ENCODE assay signal across 1 cellular context in the genomic region with DNA sequence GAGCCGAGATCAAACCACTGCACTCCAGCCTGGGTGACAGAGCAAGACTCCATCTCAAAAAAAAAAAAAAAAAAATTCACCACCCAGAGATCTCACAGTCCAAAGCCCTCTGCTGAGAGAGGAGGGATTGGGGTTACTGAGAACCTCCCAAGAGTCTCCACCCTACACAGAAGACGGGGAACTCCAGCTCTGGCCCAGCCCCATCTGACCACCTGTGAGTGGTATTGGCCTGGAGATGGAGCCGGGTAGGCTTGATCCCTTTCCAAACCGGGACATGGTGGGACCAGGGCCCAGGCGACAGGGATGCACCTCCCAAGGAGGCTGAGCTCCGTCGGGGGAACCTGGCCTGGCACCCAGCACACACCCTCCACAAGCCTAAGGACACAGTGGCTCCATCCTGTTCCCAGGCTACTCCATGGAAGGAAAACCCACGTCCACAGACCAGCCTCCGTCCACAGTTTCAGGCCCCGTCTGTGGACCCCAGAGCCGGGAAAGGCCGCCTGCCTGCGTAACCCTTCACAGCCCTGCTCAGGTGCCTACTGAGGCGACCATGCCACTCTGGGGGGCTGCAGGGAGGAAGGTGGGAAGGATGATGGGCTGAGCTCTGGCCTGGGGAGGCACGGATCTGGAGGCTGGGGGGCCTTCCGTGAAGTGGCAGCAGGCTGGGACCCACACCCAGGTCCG.
TF ChIP-seq lines count a peak whose summit lies in the region.

No MANE protein-coding gene starts in this region.

TF ChIP-seq in GM12878, 131 proteins besides CTCF, POLR2A, EP300 and RAD21:
- TF ChIP-seq NBN (IDR thresholded peaks at IDR 0.05) (peak; percentile 38; the same call in 1 of the 2 replicates), MXI1 (IDR thresholded peaks at IDR 0.05; ENCODE audit: low read depth, low read length) (no peak), SRF (IDR thresholded peaks at IDR 0.05; ENCODE audit: low read depth in 2 of 2, low read length in 2 of 2) (no peak), YY1 (IDR thresholded peaks at IDR 0.05; ENCODE audit: low read depth, low read length) (no peak), IRF4 (IDR thresholded peaks at IDR 0.05; ENCODE audit: low read depth, low read length) (no peak), FOXK2 (IDR thresholded peaks at IDR 0.05) (peak; percentile 38; the same call in 1 of the 2 replicates), ZNF384 (IDR thresholded peaks at IDR 0.05; ENCODE audit: borderline replicate concordance, low read depth, low read length) (peak; percentile 31; the same call in 1 of the 2 replicates), MYB (IDR thresholded peaks at IDR 0.05; ENCODE audit: borderline replicate concordance, low read depth, low read length) (no peak), ATF7 (IDR thresholded peaks at IDR 0.05; ENCODE audit: low read depth) (peak; percentile 73), IKZF1 (conservative IDR thresholded peaks at IDR 0.05) (0 out of 2 replicates have a peak, but pooled peaks have one; percentile 25), EZH2 (IDR thresholded peaks at IDR 0.05; ENCODE audit: borderline replicate concordance, control insufficient read depth, low read depth, low read length) (no peak), SMARCA5 (IDR thresholded peaks at IDR 0.05) (no peak), IKZF2 (IDR thresholded peaks at IDR 0.05) (0 out of 4 replicates have a peak, but pooled peaks of 1 of the 2 experiments have one; percentile 19)
- TF ChIP-seq, protein P1, sequence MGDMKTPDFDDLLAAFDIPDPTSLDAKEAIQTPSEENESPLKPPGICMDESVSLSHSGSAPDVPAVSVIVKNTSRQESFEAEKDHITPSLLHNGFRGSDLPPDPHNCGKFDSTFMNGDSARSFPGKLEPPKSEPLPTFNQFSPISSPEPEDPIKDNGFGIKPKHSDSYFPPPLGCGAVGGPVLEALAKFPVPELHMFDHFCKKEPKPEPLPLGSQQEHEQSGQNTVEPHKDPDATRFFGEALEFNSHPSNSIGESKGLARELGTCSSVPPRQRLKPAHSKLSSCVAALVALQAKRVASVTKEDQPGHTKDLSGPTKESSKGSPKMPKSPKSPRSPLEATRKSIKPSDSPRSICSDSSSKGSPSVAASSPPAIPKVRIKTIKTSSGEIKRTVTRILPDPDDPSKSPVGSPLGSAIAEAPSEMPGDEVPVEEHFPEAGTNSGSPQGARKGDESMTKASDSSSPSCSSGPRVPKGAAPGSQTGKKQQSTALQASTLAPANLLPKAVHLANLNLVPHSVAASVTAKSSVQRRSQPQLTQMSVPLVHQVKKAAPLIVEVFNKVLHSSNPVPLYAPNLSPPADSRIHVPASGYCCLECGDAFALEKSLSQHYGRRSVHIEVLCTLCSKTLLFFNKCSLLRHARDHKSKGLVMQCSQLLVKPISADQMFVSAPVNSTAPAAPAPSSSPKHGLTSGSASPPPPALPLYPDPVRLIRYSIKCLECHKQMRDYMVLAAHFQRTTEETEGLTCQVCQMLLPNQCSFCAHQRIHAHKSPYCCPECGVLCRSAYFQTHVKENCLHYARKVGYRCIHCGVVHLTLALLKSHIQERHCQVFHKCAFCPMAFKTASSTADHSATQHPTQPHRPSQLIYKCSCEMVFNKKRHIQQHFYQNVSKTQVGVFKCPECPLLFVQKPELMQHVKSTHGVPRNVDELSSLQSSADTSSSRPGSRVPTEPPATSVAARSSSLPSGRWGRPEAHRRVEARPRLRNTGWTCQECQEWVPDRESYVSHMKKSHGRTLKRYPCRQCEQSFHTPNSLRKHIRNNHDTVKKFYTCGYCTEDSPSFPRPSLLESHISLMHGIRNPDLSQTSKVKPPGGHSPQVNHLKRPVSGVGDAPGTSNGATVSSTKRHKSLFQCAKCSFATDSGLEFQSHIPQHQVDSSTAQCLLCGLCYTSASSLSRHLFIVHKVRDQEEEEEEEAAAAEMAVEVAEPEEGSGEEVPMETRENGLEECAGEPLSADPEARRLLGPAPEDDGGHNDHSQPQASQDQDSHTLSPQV (IDR thresholded peaks at IDR 0.05), result no peak
- TF ChIP-seq, protein P2, sequence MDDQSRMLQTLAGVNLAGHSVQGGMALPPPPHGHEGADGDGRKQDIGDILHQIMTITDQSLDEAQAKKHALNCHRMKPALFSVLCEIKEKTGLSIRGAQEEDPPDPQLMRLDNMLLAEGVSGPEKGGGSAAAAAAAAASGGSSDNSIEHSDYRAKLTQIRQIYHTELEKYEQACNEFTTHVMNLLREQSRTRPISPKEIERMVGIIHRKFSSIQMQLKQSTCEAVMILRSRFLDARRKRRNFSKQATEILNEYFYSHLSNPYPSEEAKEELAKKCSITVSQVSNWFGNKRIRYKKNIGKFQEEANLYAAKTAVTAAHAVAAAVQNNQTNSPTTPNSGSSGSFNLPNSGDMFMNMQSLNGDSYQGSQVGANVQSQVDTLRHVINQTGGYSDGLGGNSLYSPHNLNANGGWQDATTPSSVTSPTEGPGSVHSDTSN (IDR thresholded peaks at IDR 0.05; ENCODE audit: insufficient replicate concordance, low read depth, low read length), result no peak
- TF ChIP-seq, protein P3, sequence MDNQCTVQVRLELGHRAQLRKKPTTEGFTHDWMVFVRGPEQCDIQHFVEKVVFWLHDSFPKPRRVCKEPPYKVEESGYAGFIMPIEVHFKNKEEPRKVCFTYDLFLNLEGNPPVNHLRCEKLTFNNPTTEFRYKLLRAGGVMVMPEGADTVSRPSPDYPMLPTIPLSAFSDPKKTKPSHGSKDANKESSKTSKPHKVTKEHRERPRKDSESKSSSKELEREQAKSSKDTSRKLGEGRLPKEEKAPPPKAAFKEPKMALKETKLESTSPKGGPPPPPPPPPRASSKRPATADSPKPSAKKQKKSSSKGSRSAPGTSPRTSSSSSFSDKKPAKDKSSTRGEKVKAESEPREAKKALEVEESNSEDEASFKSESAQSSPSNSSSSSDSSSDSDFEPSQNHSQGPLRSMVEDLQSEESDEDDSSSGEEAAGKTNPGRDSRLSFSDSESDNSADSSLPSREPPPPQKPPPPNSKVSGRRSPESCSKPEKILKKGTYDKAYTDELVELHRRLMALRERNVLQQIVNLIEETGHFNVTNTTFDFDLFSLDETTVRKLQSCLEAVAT (IDR thresholded peaks at IDR 0.05), result no peak
- TF ChIP-seq, protein P4, sequence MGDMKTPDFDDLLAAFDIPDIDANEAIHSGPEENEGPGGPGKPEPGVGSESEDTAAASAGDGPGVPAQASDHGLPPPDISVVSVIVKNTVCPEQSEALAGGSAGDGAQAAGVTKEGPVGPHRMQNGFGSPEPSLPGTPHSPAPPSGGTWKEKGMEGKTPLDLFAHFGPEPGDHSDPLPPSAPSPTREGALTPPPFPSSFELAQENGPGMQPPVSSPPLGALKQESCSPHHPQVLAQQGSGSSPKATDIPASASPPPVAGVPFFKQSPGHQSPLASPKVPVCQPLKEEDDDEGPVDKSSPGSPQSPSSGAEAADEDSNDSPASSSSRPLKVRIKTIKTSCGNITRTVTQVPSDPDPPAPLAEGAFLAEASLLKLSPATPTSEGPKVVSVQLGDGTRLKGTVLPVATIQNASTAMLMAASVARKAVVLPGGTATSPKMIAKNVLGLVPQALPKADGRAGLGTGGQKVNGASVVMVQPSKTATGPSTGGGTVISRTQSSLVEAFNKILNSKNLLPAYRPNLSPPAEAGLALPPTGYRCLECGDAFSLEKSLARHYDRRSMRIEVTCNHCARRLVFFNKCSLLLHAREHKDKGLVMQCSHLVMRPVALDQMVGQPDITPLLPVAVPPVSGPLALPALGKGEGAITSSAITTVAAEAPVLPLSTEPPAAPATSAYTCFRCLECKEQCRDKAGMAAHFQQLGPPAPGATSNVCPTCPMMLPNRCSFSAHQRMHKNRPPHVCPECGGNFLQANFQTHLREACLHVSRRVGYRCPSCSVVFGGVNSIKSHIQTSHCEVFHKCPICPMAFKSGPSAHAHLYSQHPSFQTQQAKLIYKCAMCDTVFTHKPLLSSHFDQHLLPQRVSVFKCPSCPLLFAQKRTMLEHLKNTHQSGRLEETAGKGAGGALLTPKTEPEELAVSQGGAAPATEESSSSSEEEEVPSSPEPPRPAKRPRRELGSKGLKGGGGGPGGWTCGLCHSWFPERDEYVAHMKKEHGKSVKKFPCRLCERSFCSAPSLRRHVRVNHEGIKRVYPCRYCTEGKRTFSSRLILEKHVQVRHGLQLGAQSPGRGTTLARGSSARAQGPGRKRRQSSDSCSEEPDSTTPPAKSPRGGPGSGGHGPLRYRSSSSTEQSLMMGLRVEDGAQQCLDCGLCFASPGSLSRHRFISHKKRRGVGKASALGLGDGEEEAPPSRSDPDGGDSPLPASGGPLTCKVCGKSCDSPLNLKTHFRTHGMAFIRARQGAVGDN (IDR thresholded peaks at IDR 0.05), result no peak
- TF ChIP-seq, protein P5, sequence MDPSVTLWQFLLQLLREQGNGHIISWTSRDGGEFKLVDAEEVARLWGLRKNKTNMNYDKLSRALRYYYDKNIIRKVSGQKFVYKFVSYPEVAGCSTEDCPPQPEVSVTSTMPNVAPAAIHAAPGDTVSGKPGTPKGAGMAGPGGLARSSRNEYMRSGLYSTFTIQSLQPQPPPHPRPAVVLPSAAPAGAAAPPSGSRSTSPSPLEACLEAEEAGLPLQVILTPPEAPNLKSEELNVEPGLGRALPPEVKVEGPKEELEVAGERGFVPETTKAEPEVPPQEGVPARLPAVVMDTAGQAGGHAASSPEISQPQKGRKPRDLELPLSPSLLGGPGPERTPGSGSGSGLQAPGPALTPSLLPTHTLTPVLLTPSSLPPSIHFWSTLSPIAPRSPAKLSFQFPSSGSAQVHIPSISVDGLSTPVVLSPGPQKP (IDR thresholded peaks at IDR 0.05; ENCODE audit: low read depth, low read length), result no peak
TF ChIP-seq in GM12878: peak in this region for 6.
